Comparison of ENCODE assay signal across 1 cellular context in genomic region chr10:118965636-118966035, GRCh38.
TF ChIP-seq lines count a peak whose summit lies in the region.

No MANE protein-coding gene starts in this region.

TF ChIP-seq in HepG2, 621 proteins besides CTCF, POLR2A, EP300 and RAD21:
- TF ChIP-seq ZBTB46 (CRISPR knock-in tag; IDR thresholded peaks at IDR 0.05; ENCODE audit: borderline replicate concordance) (no peak), LCORL (IDR thresholded peaks at IDR 0.05) (no peak), LCORL (CRISPR knock-in tag; IDR thresholded peaks at IDR 0.05) (no peak), ATRX (CRISPR knock-in tag; IDR thresholded peaks at IDR 0.05; ENCODE audit: borderline replicate concordance) (no peak), STAT6 (CRISPR knock-in tag; IDR thresholded peaks at IDR 0.05; ENCODE audit: borderline replicate concordance) (no peak)
